In genomic region chr11:21205205-21205604, GRCh38 we compare ENCODE assay signal across 32 cellular contexts.
"Had no signal": no experiment of that assay in that cellular context is flagged by ENCODE, and none has a peak within 500 bp of the region (broad histone marks: within the 10 kb centered on the region; RNA-seq: fewer than 3 reads in every experiment).

No MANE protein-coding gene starts in this region.

- H3K36me3 ChIP-seq: ascending aorta, breast epithelium, cardiac muscle cell, colonic mucosa, heart left ventricle, WERI-Rb-1 had no signal

- FAIRE-seq: frontal cortex had no signal

- H3K27me3 ChIP-seq: ascending aorta, breast epithelium, cardiac muscle cell, colonic mucosa, heart left ventricle had no signal

- H3K9me3 ChIP-seq: ascending aorta, colonic mucosa had no signal

- H3K4me3 ChIP-seq: ascending aorta, breast epithelium, cardiac muscle cell, colonic mucosa, heart left ventricle had no signal

- H3K4me1 ChIP-seq: ascending aorta, breast epithelium, colonic mucosa, heart left ventricle had no signal

- H3K27ac ChIP-seq: ascending aorta, breast epithelium, cardiac muscle cell, colonic mucosa, heart left ventricle, WERI-Rb-1 had no signal

- DNase-seq: activated CD4-positive, alpha-beta memory T cell treated with anti-CD3 and anti-CD28 coated beads for 36 hours; activated CD4-positive, alpha-beta T cell treated with anti-CD3 and anti-CD28 coated beads for 36 hours; activated CD4-positive, alpha-beta T cell treated with anti-CD3 and anti-CD28 coated beads, Interleukin-2, amount 10 ng/mL, durations not matched to agents 24 days and 14 days; activated CD4-positive, CD25-positive, alpha-beta regulatory T cell; activated CD4-positive, CD25-positive, alpha-beta regulatory T cell treated with anti-CD3 and anti-CD28 coated beads, Interleukin-2, amount 50 U/mL, for 72 hours; activated CD8-positive, alpha-beta memory T cell treated with anti-CD3 and anti-CD28 coated beads, Interleukin-2, amount 10 ng/mL, durations not matched to agents 7 days and 5 days; activated CD8-positive, alpha-beta memory T cell treated with anti-CD3 and anti-CD28 coated beads, Interleukin-2, amount 50 U/mL, for 4 hours; activated CD8-positive, alpha-beta T cell treated with anti-CD3 and anti-CD28 coated beads, Interleukin-2, amount 10 ng/mL, durations not matched to agents 7 days and 5 days; activated gamma-delta T cell; activated naive CD4-positive, alpha-beta T cell; activated naive CD4-positive, alpha-beta T cell treated with anti-CD3 and anti-CD28 coated beads, Interleukin-2, amount 10 ng/mL, durations not matched to agents 7 days and 5 days; activated naive CD8-positive, alpha-beta T cell treated with anti-CD3 and anti-CD28 coated beads, Interleukin-2, amount 10 ng/mL, durations not matched to agents 7 days and 5 days; activated T-cell treated with anti-CD3 and anti-CD28 coated beads for 4 hours; activated T-cell treated with anti-CD3 and anti-CD28 coated beads, Interleukin-2, amount 50 U/mL, for 24 hours; activated T-cell treated with anti-CD3 and anti-CD28 coated beads, Interleukin-2, amount 50 U/mL, for 72 hours; central memory CD4-positive, alpha-beta T cell; cerebellar nuclear complex; colonic mucosa; effector CD8-positive, alpha-beta T cell; foreskin fibroblast; glutamatergic neuron; heart left ventricle; T-helper 1 cell; T-helper 17 cell; T1000; WERI-Rb-1 had no signal

- ATAC-seq: activated CD4-positive, alpha-beta T cell treated with anti-CD3 and anti-CD28 coated beads for 36 hours; activated CD8-positive, alpha-beta memory T cell treated with anti-CD3 and anti-CD28 coated beads, Interleukin-2, amount 10 ng/mL, durations not matched to agents 7 days and 5 days; activated CD8-positive, alpha-beta T cell treated with anti-CD3 and anti-CD28 coated beads, Interleukin-2, amount 10 ng/mL, durations not matched to agents 7 days and 5 days; activated naive CD4-positive, alpha-beta T cell treated with anti-CD3 and anti-CD28 coated beads, Interleukin-2, amount 50 U/mL, for 72 hours; activated T-cell treated with anti-CD3 and anti-CD28 coated beads, Interleukin-2, amount 50 U/mL, for 72 hours; esophagus mucosa; heart left ventricle; T-helper 17 cell had no signal
